In genomic region chr6:16769131-16769985, GRCh38 we compare ENCODE assay signal across 1 cellular context.
A peak's percentile ranks its signal among the peaks of the same experiment; 100 is the strongest.
TF ChIP-seq lines count a peak whose summit lies in the region.

No MANE protein-coding gene starts in this region.

TF ChIP-seq in HEK293, 187 proteins besides CTCF, POLR2A, EP300 and RAD21 (continued from another document and continues in another):
- TF ChIP-seq, protein P1, sequence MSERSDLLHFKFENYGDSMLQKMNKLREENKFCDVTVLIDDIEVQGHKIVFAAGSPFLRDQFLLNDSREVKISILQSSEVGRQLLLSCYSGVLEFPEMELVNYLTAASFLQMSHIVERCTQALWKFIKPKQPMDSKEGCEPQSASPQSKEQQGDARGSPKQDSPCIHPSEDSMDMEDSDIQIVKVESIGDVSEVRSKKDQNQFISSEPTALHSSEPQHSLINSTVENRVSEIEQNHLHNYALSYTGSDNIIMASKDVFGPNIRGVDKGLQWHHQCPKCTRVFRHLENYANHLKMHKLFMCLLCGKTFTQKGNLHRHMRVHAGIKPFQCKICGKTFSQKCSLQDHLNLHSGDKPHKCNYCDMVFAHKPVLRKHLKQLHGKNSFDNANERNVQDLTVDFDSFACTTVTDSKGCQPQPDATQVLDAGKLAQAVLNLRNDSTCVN (tag by site-specific recombination; optimal IDR thresholded peaks at IDR 0.05), result no peak
- TF ChIP-seq ZNF302 (tag by site-specific recombination; IDR thresholded peaks at IDR 0.05; ENCODE audit: low read depth) (no peak), ZNF529 (tag by site-specific recombination; IDR thresholded peaks at IDR 0.05; ENCODE audit: insufficient replicate concordance) (no peak), KLF8 (tag by site-specific recombination; IDR thresholded peaks at IDR 0.05) (peak; percentile 67), ZNF223 (tag by site-specific recombination; IDR thresholded peaks at IDR 0.05) (no peak), ZNF600 (tag by site-specific recombination; IDR thresholded peaks at IDR 0.05) (peak; percentile 42; the same call in 1 of the 2 replicates), ZNF366 (tag by site-specific recombination; conservative IDR thresholded peaks at IDR 0.05) (0 out of 2 replicates have a peak, but pooled peaks have one; percentile 32), ATF2 (tag by site-specific recombination; IDR thresholded peaks at IDR 0.05; ENCODE audit: low read depth) (no peak), ZNF530 (tag by site-specific recombination; IDR thresholded peaks at IDR 0.05; ENCODE audit: low read depth) (no peak), ZNF146 (tag by site-specific recombination; IDR thresholded peaks at IDR 0.05) (no peak), TRIM28 (IDR thresholded peaks at IDR 0.05; ENCODE audit: borderline replicate concordance, low read length) (no peak), ZSCAN16 (tag by site-specific recombination; IDR thresholded peaks at IDR 0.05) (no peak), ZBTB48 (tag by site-specific recombination; IDR thresholded peaks at IDR 0.05) (no peak), ZNF629 (tag by site-specific recombination; IDR thresholded peaks at IDR 0.05) (peak; percentile 78), ZNF341 (tag by site-specific recombination; IDR thresholded peaks at IDR 0.05; ENCODE audit: low read depth) (no peak), ZNF560 (tag by site-specific recombination; IDR thresholded peaks at IDR 0.05; ENCODE audit: borderline replicate concordance) (no peak), ZNF473 (tag by site-specific recombination; IDR thresholded peaks at IDR 0.05) (no peak), FEZF1 (tag by site-specific recombination; IDR thresholded peaks at IDR 0.05) (no peak), ZIC2 (tag by site-specific recombination; IDR thresholded peaks at IDR 0.05) (no peak), ZNF114 (tag by site-specific recombination; IDR thresholded peaks at IDR 0.05) (no peak), ZNF707 (tag by site-specific recombination; IDR thresholded peaks at IDR 0.05) (peak; percentile 77), SETDB1 (IDR thresholded peaks at IDR 0.05; ENCODE audit: insufficient read length, low read length) (no peak), KLF9 (tag by site-specific recombination; IDR thresholded peaks at IDR 0.05; ENCODE audit: low read depth) (no peak)
- TF ChIP-seq, protein P2, sequence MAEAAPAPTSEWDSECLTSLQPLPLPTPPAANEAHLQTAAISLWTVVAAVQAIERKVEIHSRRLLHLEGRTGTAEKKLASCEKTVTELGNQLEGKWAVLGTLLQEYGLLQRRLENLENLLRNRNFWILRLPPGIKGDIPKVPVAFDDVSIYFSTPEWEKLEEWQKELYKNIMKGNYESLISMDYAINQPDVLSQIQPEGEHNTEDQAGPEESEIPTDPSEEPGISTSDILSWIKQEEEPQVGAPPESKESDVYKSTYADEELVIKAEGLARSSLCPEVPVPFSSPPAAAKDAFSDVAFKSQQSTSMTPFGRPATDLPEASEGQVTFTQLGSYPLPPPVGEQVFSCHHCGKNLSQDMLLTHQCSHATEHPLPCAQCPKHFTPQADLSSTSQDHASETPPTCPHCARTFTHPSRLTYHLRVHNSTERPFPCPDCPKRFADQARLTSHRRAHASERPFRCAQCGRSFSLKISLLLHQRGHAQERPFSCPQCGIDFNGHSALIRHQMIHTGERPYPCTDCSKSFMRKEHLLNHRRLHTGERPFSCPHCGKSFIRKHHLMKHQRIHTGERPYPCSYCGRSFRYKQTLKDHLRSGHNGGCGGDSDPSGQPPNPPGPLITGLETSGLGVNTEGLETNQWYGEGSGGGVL (tag by site-specific recombination; IDR thresholded peaks at IDR 0.05), result peak; percentile 33; the same call in 1 of the 2 replicates
- TF ChIP-seq, protein P3, sequence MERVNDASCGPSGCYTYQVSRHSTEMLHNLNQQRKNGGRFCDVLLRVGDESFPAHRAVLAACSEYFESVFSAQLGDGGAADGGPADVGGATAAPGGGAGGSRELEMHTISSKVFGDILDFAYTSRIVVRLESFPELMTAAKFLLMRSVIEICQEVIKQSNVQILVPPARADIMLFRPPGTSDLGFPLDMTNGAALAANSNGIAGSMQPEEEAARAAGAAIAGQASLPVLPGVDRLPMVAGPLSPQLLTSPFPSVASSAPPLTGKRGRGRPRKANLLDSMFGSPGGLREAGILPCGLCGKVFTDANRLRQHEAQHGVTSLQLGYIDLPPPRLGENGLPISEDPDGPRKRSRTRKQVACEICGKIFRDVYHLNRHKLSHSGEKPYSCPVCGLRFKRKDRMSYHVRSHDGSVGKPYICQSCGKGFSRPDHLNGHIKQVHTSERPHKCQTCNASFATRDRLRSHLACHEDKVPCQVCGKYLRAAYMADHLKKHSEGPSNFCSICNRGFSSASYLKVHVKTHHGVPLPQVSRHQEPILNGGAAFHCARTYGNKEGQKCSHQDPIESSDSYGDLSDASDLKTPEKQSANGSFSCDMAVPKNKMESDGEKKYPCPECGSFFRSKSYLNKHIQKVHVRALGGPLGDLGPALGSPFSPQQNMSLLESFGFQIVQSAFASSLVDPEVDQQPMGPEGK (tag by site-specific recombination; IDR thresholded peaks at IDR 0.05), result peak; percentile 85
- TF ChIP-seq, protein P4, sequence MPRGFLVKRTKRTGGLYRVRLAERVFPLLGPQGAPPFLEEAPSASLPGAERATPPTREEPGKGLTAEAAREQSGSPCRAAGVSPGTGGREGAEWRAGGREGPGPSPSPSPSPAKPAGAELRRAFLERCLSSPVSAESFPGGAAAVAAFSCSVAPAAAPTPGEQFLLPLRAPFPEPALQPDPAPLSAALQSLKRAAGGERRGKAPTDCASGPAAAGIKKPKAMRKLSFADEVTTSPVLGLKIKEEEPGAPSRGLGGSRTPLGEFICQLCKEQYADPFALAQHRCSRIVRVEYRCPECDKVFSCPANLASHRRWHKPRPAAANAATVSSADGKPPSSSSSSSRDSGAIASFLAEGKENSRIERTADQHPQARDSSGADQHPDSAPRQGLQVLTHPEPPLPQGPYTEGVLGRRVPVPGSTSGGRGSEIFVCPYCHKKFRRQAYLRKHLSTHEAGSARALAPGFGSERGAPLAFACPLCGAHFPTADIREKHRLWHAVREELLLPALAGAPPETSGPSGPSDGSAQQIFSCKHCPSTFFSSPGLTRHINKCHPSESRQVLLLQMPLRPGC (tag by site-specific recombination; IDR thresholded peaks at IDR 0.05), result no peak
- TF ChIP-seq, protein P5, sequence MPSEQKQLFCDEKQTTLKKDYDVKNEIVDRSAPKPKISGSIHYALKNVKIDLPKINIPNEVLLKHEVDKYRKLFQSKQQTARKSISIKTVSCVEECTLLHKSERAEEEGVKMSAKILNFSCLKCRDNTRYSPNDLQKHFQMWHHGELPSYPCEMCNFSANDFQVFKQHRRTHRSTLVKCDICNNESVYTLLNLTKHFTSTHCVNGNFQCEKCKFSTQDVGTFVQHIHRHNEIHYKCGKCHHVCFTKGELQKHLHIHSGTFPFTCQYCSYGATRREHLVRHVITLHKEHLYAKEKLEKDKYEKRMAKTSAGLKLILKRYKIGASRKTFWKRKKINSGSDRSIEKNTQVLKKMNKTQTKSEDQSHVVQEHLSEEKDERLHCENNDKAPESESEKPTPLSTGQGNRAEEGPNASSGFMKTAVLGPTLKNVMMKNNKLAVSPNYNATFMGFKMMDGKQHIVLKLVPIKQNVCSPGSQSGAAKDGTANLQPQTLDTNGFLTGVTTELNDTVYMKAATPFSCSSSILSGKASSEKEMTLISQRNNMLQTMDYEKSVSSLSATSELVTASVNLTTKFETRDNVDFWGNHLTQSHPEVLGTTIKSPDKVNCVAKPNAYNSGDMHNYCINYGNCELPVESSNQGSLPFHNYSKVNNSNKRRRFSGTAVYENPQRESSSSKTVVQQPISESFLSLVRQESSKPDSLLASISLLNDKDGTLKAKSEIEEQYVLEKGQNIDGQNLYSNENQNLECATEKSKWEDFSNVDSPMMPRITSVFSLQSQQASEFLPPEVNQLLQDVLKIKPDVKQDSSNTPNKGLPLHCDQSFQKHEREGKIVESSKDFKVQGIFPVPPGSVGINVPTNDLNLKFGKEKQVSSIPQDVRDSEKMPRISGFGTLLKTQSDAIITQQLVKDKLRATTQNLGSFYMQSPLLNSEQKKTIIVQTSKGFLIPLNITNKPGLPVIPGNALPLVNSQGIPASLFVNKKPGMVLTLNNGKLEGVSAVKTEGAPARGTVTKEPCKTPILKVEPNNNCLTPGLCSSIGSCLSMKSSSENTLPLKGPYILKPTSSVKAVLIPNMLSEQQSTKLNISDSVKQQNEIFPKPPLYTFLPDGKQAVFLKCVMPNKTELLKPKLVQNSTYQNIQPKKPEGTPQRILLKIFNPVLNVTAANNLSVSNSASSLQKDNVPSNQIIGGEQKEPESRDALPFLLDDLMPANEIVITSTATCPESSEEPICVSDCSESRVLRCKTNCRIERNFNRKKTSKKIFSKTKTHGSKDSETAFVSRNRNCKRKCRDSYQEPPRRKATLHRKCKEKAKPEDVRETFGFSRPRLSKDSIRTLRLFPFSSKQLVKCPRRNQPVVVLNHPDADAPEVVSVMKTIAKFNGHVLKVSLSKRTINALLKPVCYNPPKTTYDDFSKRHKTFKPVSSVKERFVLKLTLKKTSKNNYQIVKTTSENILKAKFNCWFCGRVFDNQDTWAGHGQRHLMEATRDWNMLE (tag by site-specific recombination; conservative IDR thresholded peaks at IDR 0.05; ENCODE audit: low read depth), result no peak
- TF ChIP-seq, protein P6, sequence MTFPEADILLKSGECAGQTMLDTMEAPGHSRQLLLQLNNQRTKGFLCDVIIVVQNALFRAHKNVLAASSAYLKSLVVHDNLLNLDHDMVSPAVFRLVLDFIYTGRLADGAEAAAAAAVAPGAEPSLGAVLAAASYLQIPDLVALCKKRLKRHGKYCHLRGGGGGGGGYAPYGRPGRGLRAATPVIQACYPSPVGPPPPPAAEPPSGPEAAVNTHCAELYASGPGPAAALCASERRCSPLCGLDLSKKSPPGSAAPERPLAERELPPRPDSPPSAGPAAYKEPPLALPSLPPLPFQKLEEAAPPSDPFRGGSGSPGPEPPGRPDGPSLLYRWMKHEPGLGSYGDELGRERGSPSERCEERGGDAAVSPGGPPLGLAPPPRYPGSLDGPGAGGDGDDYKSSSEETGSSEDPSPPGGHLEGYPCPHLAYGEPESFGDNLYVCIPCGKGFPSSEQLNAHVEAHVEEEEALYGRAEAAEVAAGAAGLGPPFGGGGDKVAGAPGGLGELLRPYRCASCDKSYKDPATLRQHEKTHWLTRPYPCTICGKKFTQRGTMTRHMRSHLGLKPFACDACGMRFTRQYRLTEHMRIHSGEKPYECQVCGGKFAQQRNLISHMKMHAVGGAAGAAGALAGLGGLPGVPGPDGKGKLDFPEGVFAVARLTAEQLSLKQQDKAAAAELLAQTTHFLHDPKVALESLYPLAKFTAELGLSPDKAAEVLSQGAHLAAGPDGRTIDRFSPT (tag by site-specific recombination; IDR thresholded peaks at IDR 0.05), result no peak
- TF ChIP-seq, protein P7, sequence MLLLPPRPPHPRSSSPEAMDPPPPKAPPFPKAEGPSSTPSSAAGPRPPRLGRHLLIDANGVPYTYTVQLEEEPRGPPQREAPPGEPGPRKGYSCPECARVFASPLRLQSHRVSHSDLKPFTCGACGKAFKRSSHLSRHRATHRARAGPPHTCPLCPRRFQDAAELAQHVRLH (tag by site-specific recombination; IDR thresholded peaks at IDR 0.05), result no peak
- TF ChIP-seq, protein P8, sequence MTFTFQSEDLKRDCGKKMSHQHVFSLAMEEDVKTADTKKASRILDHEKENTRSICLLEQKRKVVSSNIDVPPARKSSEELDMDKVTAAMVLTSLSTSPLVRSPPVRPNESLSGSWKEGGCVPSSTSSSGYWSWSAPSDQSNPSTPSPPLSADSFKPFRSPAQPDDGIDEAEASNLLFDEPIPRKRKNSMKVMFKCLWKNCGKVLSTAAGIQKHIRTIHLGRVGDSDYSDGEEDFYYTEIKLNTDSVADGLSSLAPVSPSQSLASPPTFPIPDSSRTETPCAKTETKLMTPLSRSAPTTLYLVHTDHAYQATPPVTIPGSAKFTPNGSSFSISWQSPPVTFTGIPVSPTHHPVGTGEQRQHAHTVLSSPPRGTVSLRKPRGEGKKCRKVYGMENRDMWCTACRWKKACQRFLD (tag by site-specific recombination; IDR thresholded peaks at IDR 0.05), result no peak
- TF ChIP-seq, protein P9, sequence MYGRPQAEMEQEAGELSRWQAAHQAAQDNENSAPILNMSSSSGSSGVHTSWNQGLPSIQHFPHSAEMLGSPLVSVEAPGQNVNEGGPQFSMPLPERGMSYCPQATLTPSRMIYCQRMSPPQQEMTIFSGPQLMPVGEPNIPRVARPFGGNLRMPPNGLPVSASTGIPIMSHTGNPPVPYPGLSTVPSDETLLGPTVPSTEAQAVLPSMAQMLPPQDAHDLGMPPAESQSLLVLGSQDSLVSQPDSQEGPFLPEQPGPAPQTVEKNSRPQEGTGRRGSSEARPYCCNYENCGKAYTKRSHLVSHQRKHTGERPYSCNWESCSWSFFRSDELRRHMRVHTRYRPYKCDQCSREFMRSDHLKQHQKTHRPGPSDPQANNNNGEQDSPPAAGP (tag by site-specific recombination; IDR thresholded peaks at IDR 0.05), result no peak
- TF ChIP-seq, protein P10, sequence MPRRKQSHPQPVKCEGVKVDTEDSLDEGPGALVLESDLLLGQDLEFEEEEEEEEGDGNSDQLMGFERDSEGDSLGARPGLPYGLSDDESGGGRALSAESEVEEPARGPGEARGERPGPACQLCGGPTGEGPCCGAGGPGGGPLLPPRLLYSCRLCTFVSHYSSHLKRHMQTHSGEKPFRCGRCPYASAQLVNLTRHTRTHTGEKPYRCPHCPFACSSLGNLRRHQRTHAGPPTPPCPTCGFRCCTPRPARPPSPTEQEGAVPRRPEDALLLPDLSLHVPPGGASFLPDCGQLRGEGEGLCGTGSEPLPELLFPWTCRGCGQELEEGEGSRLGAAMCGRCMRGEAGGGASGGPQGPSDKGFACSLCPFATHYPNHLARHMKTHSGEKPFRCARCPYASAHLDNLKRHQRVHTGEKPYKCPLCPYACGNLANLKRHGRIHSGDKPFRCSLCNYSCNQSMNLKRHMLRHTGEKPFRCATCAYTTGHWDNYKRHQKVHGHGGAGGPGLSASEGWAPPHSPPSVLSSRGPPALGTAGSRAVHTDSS (tag by site-specific recombination; IDR thresholded peaks at IDR 0.05), result no peak
